8 cellular contexts compared by ENCODE assay signal in genomic region chr9:127589955-127590370, GRCh38. TPM values are rescaled to one million over a fixed set of nuclear protein-coding genes. Genes with fewer than 3 reads are reported as not detected.
DNase-seq lines count a peak whose midpoint lies in the region; ATAC-seq, FAIRE-seq and TF ChIP-seq lines count a peak whose summit lies in the region.

No MANE protein-coding gene starts in this region.

- H3K9me3 Mint-ChIP-seq in activated CD8-positive, alpha-beta memory T cell treated with anti-CD3 and anti-CD28 coated beads, Interleukin-2, amount 10 ng/mL, durations not matched to agents 7 days and 5 days (ENCODE audit: low read depth), result no peaks in the 10 kb centered on the region

- no peak overlapping the region for H3K27ac Mint-ChIP-seq in activated CD8-positive, alpha-beta memory T cell treated with anti-CD3 and anti-CD28 coated beads, Interleukin-2, amount 10 ng/mL, durations not matched to agents 7 days and 5 days

- peaks cover 14% of the 10 kb centered on the region for H3K4me1 Mint-ChIP-seq in activated CD8-positive, alpha-beta memory T cell treated with anti-CD3 and anti-CD28 coated beads, Interleukin-2, amount 10 ng/mL, durations not matched to agents 7 days and 5 days

- no peaks in the 10 kb centered on the region for H3K36me3 Mint-ChIP-seq in activated CD8-positive, alpha-beta memory T cell treated with anti-CD3 and anti-CD28 coated beads, Interleukin-2, amount 10 ng/mL, durations not matched to agents 7 days and 5 days

- H3K4me3 Mint-ChIP-seq in activated CD8-positive, alpha-beta memory T cell treated with anti-CD3 and anti-CD28 coated beads, Interleukin-2, amount 10 ng/mL, durations not matched to agents 7 days and 5 days, result no peak overlapping the region

- H3K27me3 Mint-ChIP-seq in activated CD8-positive, alpha-beta memory T cell treated with anti-CD3 and anti-CD28 coated beads, Interleukin-2, amount 10 ng/mL, durations not matched to agents 7 days and 5 days, result peaks cover 16% of the 10 kb centered on the region

- H3K36me3 ChIP-seq in lung (ENCODE audit: control insufficient read depth in 2 of 2, insufficient read depth in 2 of 2, low read length in 2 of 2), result no peaks in the 10 kb centered on the region

- H3K9me3 ChIP-seq in lung (ENCODE audit: control insufficient read depth in 2 of 2, insufficient read depth in 1 of 2, low read length in 1 of 2), result peaks cover 0 to 3% of the 10 kb centered on the region in 2 donors

- H3K4me3 ChIP-seq in dorsolateral prefrontal cortex (peak overlapping the region in 7 of 59 donors; percentile 1 to 29 (median 17)), lung (no peak overlapping the region)

- CTCF ChIA-PET in activated CD8-positive, alpha-beta memory T cell treated with anti-CD3 and anti-CD28 coated beads, Interleukin-2, amount 10 ng/mL, durations not matched to agents 7 days and 5 days (lab: Charles Lee), result interaction anchor here (0.6 to 9.1 kb wide), 17 partner anchors 9 to 331 kb away, joined by 3 to 93 read pairs (median 6); partner anchors contain the start of genes STXBP1 and TOR2A

- FAIRE-seq in urothelium cell line (lab: Jason Lieb, UNC), result no peak

- no peak overlapping the region for H3K27ac ChIP-seq in dorsolateral prefrontal cortex
- no peak overlapping the region for H3K27ac ChIP-seq in lung (ENCODE audit: low read depth in 1 of 2, low read length in 1 of 2)

- intact Hi-C loops in dorsolateral prefrontal cortex (cut with DNase I), result loop anchor here (1.0 to 10.0 kb wide), 8 partner anchors 127 to 645 kb away; partner anchors contain the start of genes PTRH1 (in 1 of the 2), TOR2A (in 1 of the 2) and TTC16 (in 1 of the 2)

- peaks cover 0 to 3% of the 10 kb centered on the region in 2 donors for H3K4me1 ChIP-seq in lung (ENCODE audit: control insufficient read depth in 2 of 2, insufficient read depth in 2 of 2, low read length in 2 of 2)

- H3K27me3 ChIP-seq in dorsolateral prefrontal cortex (no peaks in the 10 kb centered on the region), lung (ENCODE audit: control insufficient read depth, insufficient read depth) (no peaks in the 10 kb centered on the region)

- peak; percentile 80 to 99 (median 96) for TF ChIP-seq CTCF in dorsolateral prefrontal cortex (IDR thresholded peaks at IDR 0.05 in 54 of 56, conservative IDR thresholded peaks at IDR 0.05 in 2 of 56; ENCODE audit: low read depth in 1 of 56, partially characterized antibody in 56 of 56)
- TF ChIP-seq CTCF in lung (IDR thresholded peaks at IDR 0.05; ENCODE audit: control extremely low read depth, extremely low read depth), result peak; percentile 91

- WGBS in lung, 2 donors, result 9 to 17% methylated on average over 8 of the region's 8 CpGs

- ATAC-seq in activated CD8-positive, alpha-beta memory T cell treated with anti-CD3 and anti-CD28 coated beads, Interleukin-2, amount 10 ng/mL, durations not matched to agents 7 days and 5 days, result peak; percentile 57
- ATAC-seq in SK-N-SH treated with all-trans-retinoic acid at 6 μM for 48 hours, result peak; percentile 78
- ATAC-seq in lung (ENCODE audit: insufficient read depth, low FRiP score), result peak; percentile 42
- ATAC-seq in HG03520 (IDR thresholded peaks at IDR 0.05; ENCODE audit: unreplicated experiment), result no peak

- no peak for DNase-seq in activated CD8-positive, alpha-beta memory T cell treated with anti-CD3 and anti-CD28 coated beads, Interleukin-2, amount 10 ng/mL, durations not matched to agents 7 days and 5 days
- DNase-seq in activated CD8-positive, alpha-beta memory T cell treated with anti-CD3 and anti-CD28 coated beads for 24 hours, result no peak
- peak; percentile 59 for DNase-seq in NCI-H1092 (lab: John Stamatoyannopoulos, UW)
- peak in 8 of 10 donors; percentile 58 to 83 (median 72) for DNase-seq in dorsolateral prefrontal cortex
- DNase-seq in lung (ENCODE audit: low spot score), result peak; percentile 69
- DNase-seq in urothelium cell line (ENCODE audit: low spot score), result peak; percentile 61

TF ChIP-seq in SK-N-SH treated with all-trans-retinoic acid at 6 μM for 48 hours, 23 proteins besides CTCF, POLR2A, EP300 and RAD21:
- TF ChIP-seq TOX (CRISPR knock-in tag; IDR thresholded peaks at IDR 0.05; ENCODE audit: borderline replicate concordance) (no peak), ZNF8 (CRISPR knock-in tag; IDR thresholded peaks at IDR 0.05) (no peak), ZNF565 (CRISPR knock-in tag; conservative IDR thresholded peaks at IDR 0.05; ENCODE audit: low read depth) (no peak), ISL1 (CRISPR knock-in tag; IDR thresholded peaks at IDR 0.05) (no peak), TCF4 (CRISPR knock-in tag; IDR thresholded peaks at IDR 0.05; ENCODE audit: borderline replicate concordance) (no peak), CREB5 (CRISPR knock-in tag; IDR thresholded peaks at IDR 0.05; ENCODE audit: low read depth) (no peak), ZNF70 (CRISPR knock-in tag; IDR thresholded peaks at IDR 0.05) (no peak), CSRNP3 (CRISPR knock-in tag; IDR thresholded peaks at IDR 0.05) (no peak)

RNA-seq across cellular contexts. Expression of gene STXBP1, which starts 22.1 kb away (rescaled TPM):
- 10 to 100 TPM; 22.8 to 26.0 TPM for total RNA-seq in activated CD8-positive, alpha-beta memory T cell treated with anti-CD3 and anti-CD28 coated beads, Interleukin-2, amount 10 ng/mL, durations not matched to agents 7 days and 5 days
- total RNA-seq in dorsolateral prefrontal cortex, result 1,000 to 10,000 TPM in 52 of 120 experiments, 100 to 1,000 TPM in 68; 334 to 1,348 (median 969) TPM
- 10 to 100 TPM; 61.5 to 65.8 TPM for total RNA-seq in lung
- 10 to 100 TPM; 19.2 to 32.0 TPM for polyA plus RNA-seq in lung

Comparison
In these comparisons a context has a peak if more than half of its experiments do, and no peak if none do; other contexts are left out.
1. DNase-seq: peak in NCI-H1092 (single experiment), dorsolateral prefrontal cortex (8 of 10), lung (single experiment) and urothelium cell line (single experiment); none in activated CD8-positive, alpha-beta memory T cell treated with anti-CD3 and anti-CD28 coated beads, Interleukin-2, amount 10 ng/mL, durations not matched to agents 7 days and 5 days (single experiment) and activated CD8-positive, alpha-beta memory T cell treated with anti-CD3 and anti-CD28 coated beads for 24 hours (single experiment).
2. RNA of gene STXBP1, which starts 22.1 kb away (total RNA-seq): 334 to 1,348 TPM in dorsolateral prefrontal cortex; 61.5 to 65.8 TPM in lung and 22.8 to 26.0 TPM in activated CD8-positive, alpha-beta memory T cell treated with anti-CD3 and anti-CD28 coated beads, Interleukin-2, amount 10 ng/mL, durations not matched to agents 7 days and 5 days; every median in the first group is over 4 times any median in the second.